In genomic region chr9:127589955-127590370, GRCh38 we compare ENCODE assay signal across 7 cellular contexts. TPM values are rescaled to one million over a fixed set of nuclear protein-coding genes. Genes with fewer than 3 reads are reported as not detected.
DNase-seq lines count a peak whose midpoint lies in the region; ATAC-seq and TF ChIP-seq lines count a peak whose summit lies in the region.

No MANE protein-coding gene starts in this region.

- H4K20me1 ChIP-seq in Loucy (ENCODE audit: insufficient read depth, low read length, poor library complexity, severe bottlenecking): no peaks in the 10 kb centered on the region

- no peaks in the 10 kb centered on the region for H3K9me2 ChIP-seq in Loucy (replicated peaks; ENCODE audit: low read depth, low read length)

- no peaks in the 10 kb centered on the region for H3K36me3 ChIP-seq in Loucy (ENCODE audit: insufficient read depth, low read length)
- H3K36me3 ChIP-seq in RWPE2 (ENCODE audit: low read depth): 0 out of 2 replicates have a peak, but pooled peaks cover 4% of the 10 kb centered on the region
- no peaks in the 10 kb centered on the region for H3K36me3 ChIP-seq in thyroid gland

- H3K9ac ChIP-seq in Loucy (ENCODE audit: low read depth, low read length, poor library complexity, severe bottlenecking): no peak overlapping the region

- 8% methylated on average over 8 of the region's 8 CpGs for WGBS in thyroid gland, 2 donors

- intact Hi-C loops in thyroid gland (cut with DNase I): loop anchor here (1.0 to 5.0 kb wide), 4 partner anchors 88 to 332 kb away; no protein-coding TSS in a partner anchor

- TF ChIP-seq CTCF in Loucy (conservative IDR thresholded peaks at IDR 0.05; ENCODE audit: low read length): peak; percentile 94
- peak; percentile 94 for TF ChIP-seq CTCF in RWPE2 (IDR thresholded peaks at IDR 0.05; ENCODE audit: poor library complexity, severe bottlenecking)
- TF ChIP-seq CTCF in thyroid gland (IDR thresholded peaks at IDR 0.05): peak; percentile 79 to 98 (median 94)

- H3K4me3 ChIP-seq in Loucy (ENCODE audit: low read length, poor library complexity, severe bottlenecking) (no peak overlapping the region), RWPE2 (ENCODE audit: severe bottlenecking) (no peak overlapping the region), thyroid gland (replicated peaks in 1 of 3) (no peak overlapping the region)

- DNase-seq in ELR (ENCODE audit: low read depth) (peak; percentile 85), RWPE2 (ENCODE audit: low spot score) (no peak), cerebellum (ENCODE audit: low spot score) (peak; percentile 80), left lobe of liver (ENCODE audit: low spot score) (peak; percentile 63), thyroid gland (peak; percentile 75 to 82)

- H3K79me2 ChIP-seq in Loucy (ENCODE audit: insufficient read depth, low read length): no peaks in the 10 kb centered on the region

- H3K4me1 ChIP-seq in Loucy (ENCODE audit: insufficient read depth, low read length, poor library complexity, severe bottlenecking) (no peaks in the 10 kb centered on the region), RWPE2 (ENCODE audit: insufficient read depth, poor library complexity, severe bottlenecking) (peaks cover 4% of the 10 kb centered on the region), thyroid gland (no peaks in the 10 kb centered on the region)

- ATAC-seq in RWPE2 (ENCODE audit: low read depth): peak; percentile 64
- ATAC-seq in left lobe of liver: peak; percentile 89
- no peak for ATAC-seq in GM18867 (IDR thresholded peaks at IDR 0.05; ENCODE audit: unreplicated experiment)

- H3K4me2 ChIP-seq in Loucy (ENCODE audit: low read depth, low read length, poor library complexity, severe bottlenecking): no peak overlapping the region

- H3K27me3 ChIP-seq in Loucy (ENCODE audit: insufficient read depth, low read length, poor library complexity, severe bottlenecking) (no peaks in the 10 kb centered on the region), RWPE2 (ENCODE audit: insufficient read depth, poor library complexity, severe bottlenecking) (no peaks in the 10 kb centered on the region), thyroid gland (no peaks in the 10 kb centered on the region)

- no peaks in the 10 kb centered on the region for H3F3A ChIP-seq in Loucy (ENCODE audit: low read depth)

- H2AFZ ChIP-seq in Loucy (ENCODE audit: low read length): no peak overlapping the region

- no peak for TF ChIP-seq POLR2A in thyroid gland (IDR thresholded peaks at IDR 0.05)

- H3K9me3 ChIP-seq in Loucy (ENCODE audit: insufficient read depth, low read depth, low read length) (no peaks in the 10 kb centered on the region), RWPE2 (ENCODE audit: severe bottlenecking) (no peaks in the 10 kb centered on the region), thyroid gland (no peaks in the 10 kb centered on the region)

- H3K27ac ChIP-seq in RWPE2 (ENCODE audit: poor library complexity, severe bottlenecking) (no peak overlapping the region), thyroid gland (no peak overlapping the region)

RNA-seq across cellular contexts. Expression of gene STXBP1, which starts 22.1 kb away (rescaled TPM):
- 96.1 TPM for total RNA-seq in cerebellum
- total RNA-seq in left lobe of liver: 3.8 TPM
- 100 to 1,000 TPM in 2 of 4 donors, 10 to 100 TPM in 2; 23.8 to 139 (median 106) TPM for total RNA-seq in thyroid gland
